ENCODE assay signal across 2 cellular contexts in the genomic region with DNA sequence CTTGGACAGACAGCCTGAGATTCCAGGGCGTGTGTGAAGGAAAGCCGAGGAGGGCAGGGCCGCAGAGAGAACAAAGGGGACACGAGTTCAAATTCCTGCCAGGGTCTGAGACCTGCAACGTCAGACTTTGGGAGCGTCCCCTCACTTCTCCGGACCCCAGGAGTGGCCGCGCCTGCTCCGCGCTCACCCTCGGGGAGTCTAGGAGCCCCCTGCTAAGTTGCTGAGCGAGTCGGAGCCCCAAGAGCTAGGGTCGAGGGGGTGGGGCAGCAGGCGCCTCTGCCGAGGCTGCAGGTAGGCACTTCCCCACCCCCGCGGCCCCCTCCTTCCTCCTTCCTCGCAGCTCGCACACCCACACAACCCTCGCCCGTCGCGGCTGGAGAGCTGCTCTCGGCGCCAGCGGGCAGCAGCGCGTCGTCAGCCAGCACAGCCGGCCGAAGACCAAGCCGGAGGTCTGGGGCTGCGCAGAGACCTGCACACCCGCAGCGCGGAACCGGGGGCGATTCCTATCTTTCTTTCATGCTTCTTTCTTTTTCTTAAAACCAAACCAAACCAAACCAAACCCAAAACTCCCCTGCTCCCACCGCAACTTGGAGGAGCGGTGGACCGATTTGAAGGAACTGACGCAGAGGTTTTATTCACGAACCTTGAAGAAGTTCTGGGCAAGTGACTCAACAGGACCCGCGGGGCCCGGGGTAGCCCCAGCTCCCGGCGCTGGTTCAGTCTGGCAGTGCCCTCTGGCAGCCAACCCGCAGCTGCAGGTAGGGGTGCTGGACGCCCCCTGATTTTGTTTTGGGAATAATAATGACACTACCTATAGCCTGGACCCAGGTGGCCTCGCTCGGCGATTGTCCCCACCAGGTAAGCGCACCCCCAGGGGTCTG.
TF ChIP-seq lines count a peak whose summit lies in the region.

Gene ANKRD34C (plus strand): TSS at position 352 of the 881 bp plus-strand sequence. CDS start 10,563 bp downstream, outside the sequence.

TF ChIP-seq in GM23338, 12 proteins besides CTCF, POLR2A, EP300 and RAD21 (continues in another document):
- no peak for TF ChIP-seq EZH2phosphoT487 (IDR thresholded peaks at IDR 0.05; ENCODE audit: unreplicated experiment)
- no peak for TF ChIP-seq JUNB (IDR thresholded peaks at IDR 0.05; ENCODE audit: unreplicated experiment)
- TF ChIP-seq, protein P1, sequence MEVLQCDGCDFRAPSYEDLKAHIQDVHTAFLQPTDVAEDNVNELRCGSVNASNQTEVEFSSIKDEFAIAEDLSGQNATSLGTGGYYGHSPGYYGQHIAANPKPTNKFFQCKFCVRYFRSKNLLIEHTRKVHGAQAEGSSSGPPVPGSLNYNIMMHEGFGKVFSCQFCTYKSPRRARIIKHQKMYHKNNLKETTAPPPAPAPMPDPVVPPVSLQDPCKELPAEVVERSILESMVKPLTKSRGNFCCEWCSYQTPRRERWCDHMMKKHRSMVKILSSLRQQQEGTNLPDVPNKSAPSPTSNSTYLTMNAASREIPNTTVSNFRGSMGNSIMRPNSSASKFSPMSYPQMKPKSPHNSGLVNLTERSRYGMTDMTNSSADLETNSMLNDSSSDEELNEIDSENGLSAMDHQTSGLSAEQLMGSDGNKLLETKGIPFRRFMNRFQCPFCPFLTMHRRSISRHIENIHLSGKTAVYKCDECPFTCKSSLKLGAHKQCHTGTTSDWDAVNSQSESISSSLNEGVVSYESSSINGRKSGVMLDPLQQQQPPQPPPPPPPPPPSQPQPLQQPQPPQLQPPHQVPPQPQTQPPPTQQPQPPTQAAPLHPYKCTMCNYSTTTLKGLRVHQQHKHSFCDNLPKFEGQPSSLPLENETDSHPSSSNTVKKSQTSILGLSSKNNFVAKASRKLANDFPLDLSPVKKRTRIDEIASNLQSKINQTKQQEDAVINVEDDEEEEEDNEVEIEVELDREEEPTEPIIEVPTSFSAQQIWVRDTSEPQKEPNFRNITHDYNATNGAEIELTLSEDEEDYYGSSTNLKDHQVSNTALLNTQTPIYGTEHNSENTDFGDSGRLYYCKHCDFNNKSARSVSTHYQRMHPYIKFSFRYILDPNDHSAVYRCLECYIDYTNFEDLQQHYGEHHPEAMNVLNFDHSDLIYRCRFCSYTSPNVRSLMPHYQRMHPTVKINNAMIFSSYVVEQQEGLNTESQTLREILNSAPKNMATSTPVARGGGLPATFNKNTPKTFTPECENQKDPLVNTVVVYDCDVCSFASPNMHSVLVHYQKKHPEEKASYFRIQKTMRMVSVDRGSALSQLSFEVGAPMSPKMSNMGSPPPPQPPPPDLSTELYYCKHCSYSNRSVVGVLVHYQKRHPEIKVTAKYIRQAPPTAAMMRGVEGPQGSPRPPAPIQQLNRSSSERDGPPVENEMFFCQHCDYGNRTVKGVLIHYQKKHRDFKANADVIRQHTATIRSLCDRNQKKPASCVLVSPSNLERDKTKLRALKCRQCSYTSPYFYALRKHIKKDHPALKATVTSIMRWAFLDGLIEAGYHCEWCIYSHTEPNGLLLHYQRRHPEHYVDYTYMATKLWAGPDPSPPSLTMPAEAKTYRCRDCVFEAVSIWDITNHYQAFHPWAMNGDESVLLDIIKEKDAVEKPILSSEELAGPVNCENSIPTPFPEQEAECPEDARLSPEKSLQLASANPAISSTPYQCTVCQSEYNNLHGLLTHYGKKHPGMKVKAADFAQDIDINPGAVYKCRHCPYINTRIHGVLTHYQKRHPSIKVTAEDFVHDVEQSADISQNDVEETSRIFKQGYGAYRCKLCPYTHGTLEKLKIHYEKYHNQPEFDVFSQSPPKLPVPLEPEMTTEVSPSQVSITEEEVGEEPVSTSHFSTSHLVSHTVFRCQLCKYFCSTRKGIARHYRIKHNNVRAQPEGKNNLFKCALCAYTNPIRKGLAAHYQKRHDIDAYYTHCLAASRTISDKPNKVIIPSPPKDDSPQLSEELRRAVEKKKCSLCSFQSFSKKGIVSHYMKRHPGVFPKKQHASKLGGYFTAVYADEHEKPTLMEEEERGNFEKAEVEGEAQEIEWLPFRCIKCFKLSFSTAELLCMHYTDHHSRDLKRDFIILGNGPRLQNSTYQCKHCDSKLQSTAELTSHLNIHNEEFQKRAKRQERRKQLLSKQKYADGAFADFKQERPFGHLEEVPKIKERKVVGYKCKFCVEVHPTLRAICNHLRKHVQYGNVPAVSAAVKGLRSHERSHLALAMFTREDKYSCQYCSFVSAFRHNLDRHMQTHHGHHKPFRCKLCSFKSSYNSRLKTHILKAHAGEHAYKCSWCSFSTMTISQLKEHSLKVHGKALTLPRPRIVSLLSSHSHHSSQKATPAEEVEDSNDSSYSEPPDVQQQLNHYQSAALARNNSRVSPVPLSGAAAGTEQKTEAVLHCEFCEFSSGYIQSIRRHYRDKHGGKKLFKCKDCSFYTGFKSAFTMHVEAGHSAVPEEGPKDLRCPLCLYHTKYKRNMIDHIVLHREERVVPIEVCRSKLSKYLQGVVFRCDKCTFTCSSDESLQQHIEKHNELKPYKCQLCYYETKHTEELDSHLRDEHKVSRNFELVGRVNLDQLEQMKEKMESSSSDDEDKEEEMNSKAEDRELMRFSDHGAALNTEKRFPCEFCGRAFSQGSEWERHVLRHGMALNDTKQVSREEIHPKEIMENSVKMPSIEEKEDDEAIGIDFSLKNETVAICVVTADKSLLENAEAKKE (CRISPR knock-in tag; IDR thresholded peaks at IDR 0.05) = no peak
- peak; percentile 40 for TF ChIP-seq REST (IDR thresholded peaks at IDR 0.05; ENCODE audit: unreplicated experiment)
- TF ChIP-seq ETS1 (IDR thresholded peaks at IDR 0.05) = no peak
- no peak for TF ChIP-seq POLR2AphosphoS5 (IDR thresholded peaks at IDR 0.05; ENCODE audit: low read depth)

TF ChIP-seq in HepG2, 621 proteins besides CTCF, POLR2A, EP300 and RAD21:
- no peak for TF ChIP-seq RNF219 (CRISPR knock-in tag; IDR thresholded peaks at IDR 0.05)
- no peak for TF ChIP-seq ZNF230 (CRISPR knock-in tag; IDR thresholded peaks at IDR 0.05)
- no peak for TF ChIP-seq STAT6 (CRISPR knock-in tag; IDR thresholded peaks at IDR 0.05; ENCODE audit: borderline replicate concordance)
- TF ChIP-seq JUN (CRISPR knock-in tag; IDR thresholded peaks at IDR 0.05) = no peak
- TF ChIP-seq HNRNPL (IDR thresholded peaks at IDR 0.05; ENCODE audit: low read depth, low read length) = no peak
- TF ChIP-seq RAD51 (IDR thresholded peaks at IDR 0.05; ENCODE audit: borderline replicate concordance) = no peak
TF ChIP-seq in HepG2: peak in this region for 0.
